7 cellular contexts compared by ENCODE assay signal in the genomic region with DNA sequence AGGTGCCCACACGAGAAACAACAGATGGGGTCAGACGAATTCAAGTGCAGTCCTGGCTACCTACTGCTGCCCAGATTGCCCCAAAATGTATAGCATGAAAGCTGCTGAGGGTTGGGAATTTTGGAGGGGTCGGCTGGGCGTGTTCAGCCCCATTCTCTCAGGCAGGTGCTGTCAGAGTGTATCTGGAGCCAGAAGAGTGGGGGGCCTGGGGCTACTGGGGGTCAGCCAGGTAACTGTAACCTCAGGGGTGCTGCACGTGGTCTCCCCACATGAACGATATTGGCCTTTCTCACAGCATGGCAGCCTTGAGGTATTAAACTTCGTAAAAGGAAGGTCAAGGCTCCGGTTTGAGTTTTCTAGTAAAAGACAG. TPM values are rescaled to one million over a fixed set of nuclear protein-coding genes. Genes with fewer than 3 reads are reported as not detected.
"Had no signal": no experiment of that assay in that cellular context is flagged by ENCODE, and none has a peak within 500 bp of the region (broad histone marks: within the 10 kb centered on the region; RNA-seq: fewer than 3 reads in every experiment).

No MANE protein-coding gene starts in this region.

- H3K27ac Mint-ChIP-seq: GM23338 had no signal

- H3K9me3 Mint-ChIP-seq: GM23338, H9 had no signal

- H3K4me3 Mint-ChIP-seq: GM23338, H9 had no signal

- DNase-seq: H9, HCEC 1CT, IMR-90, KG1 had no signal

- ATAC-seq: K562 had no signal

RNA-seq across cellular contexts. Expression of a gene that starts 14.6 kb away (rescaled TPM):
- total RNA-seq: HT-29, IMR-90, K562 had no signal
